2 cellular contexts compared by ENCODE assay signal in genomic region chr6:147549531-147549930, GRCh38.
TF ChIP-seq lines count a peak whose summit lies in the region.

No MANE protein-coding gene starts in this region.

TF ChIP-seq in IMR-90, 13 proteins besides CTCF, POLR2A, EP300 and RAD21 (continued from another document):
- TF ChIP-seq MAFK (IDR thresholded peaks at IDR 0.05; ENCODE audit: low read depth, low read length): no peak
- no peak for TF ChIP-seq CEBPB (IDR thresholded peaks at IDR 0.05; ENCODE audit: low read depth, low read length)
- TF ChIP-seq RFX5 (IDR thresholded peaks at IDR 0.05; ENCODE audit: low read depth, low read length): no peak
- no peak for TF ChIP-seq USF2 (IDR thresholded peaks at IDR 0.05; ENCODE audit: low read depth, low read length)

TF ChIP-seq in WTC11, 78 proteins besides CTCF, POLR2A, EP300 and RAD21 (continued from another document):
- no peak for TF ChIP-seq PREB (CRISPR knock-in tag; IDR thresholded peaks at IDR 0.05; ENCODE audit: borderline replicate concordance)
